Comparison of ENCODE assay signal across 14 cellular contexts in the genomic region with DNA sequence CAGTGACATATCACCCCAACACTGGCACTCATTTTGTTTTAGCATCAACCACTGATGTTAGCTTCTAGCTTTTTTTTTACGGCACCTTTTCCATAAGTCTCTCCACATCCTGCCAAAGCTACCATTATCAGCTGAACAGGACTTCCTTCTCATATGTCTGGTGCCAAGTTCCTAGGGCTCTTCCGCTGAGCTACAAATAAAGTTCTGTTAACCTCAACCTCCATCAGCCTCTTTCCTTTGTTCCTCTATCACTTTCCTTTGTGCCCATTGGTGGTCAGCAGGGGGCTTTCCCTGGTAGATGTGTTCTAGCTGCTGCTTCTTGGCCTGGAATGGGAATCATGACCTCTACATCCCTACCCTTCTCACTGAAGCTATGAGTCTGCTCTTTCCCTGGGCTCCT.
"Had no signal": no experiment of that assay in that cellular context is flagged by ENCODE, and none has a peak within 500 bp of the region (broad histone marks: within the 10 kb centered on the region; RNA-seq: fewer than 3 reads in every experiment).

No MANE protein-coding gene starts in this region.

- H3K9me3 ChIP-seq: ovary, tibial nerve, uterus had no signal

- H2AFZ ChIP-seq: neural progenitor cell had no signal

- H3K27me3 ChIP-seq: neural progenitor cell, ovary, tibial nerve, uterus had no signal

- DNase-seq: activated CD4-positive, alpha-beta T cell treated with anti-CD3 and anti-CD28 coated beads, Interleukin-2, amount 10 ng/mL, durations not matched to agents 7 days and 5 days; activated naive CD8-positive, alpha-beta T cell treated with anti-CD3 and anti-CD28 coated beads, Interleukin-2, amount 10 ng/mL, durations not matched to agents 7 days and 5 days; central memory CD4-positive, alpha-beta T cell; effector CD8-positive, alpha-beta T cell; foreskin melanocyte; ovary; uterus had no signal

- H3K4me1 Mint-ChIP-seq: activated CD4-positive, alpha-beta T cell treated with anti-CD3 and anti-CD28 coated beads, Interleukin-2, amount 10 ng/mL, durations not matched to agents 7 days and 5 days; mesothelial cell of epicardium had no signal

- H3K9me3 Mint-ChIP-seq: activated CD4-positive, alpha-beta T cell treated with anti-CD3 and anti-CD28 coated beads, Interleukin-2, amount 10 ng/mL, durations not matched to agents 7 days and 5 days; activated naive CD8-positive, alpha-beta T cell treated with anti-CD3 and anti-CD28 coated beads, Interleukin-2, amount 10 ng/mL, durations not matched to agents 7 days and 5 days; activated T-helper 1 cell treated with anti-CD3 and anti-CD28 coated beads, Interleukin-12 subunit alpha, Interleukin-12 subunit beta, Interleukin-2, Interleukin-4 antibody, amounts not matched to agents 30 ng/mL and 10 ng/mL and 1 ng/mL, durations not matched to agents 14 hours and 24 hours and 36 hours; brain; mesothelial cell of epicardium; neural progenitor cell; stimulated activated memory B cell treated with anti-CD40 and anti-IgM and Interleukin-4, amounts not matched to agents 10 μg/mL and 1 μg/mL and 100 μg/mL, for 72 hours had no signal

- H3K36me3 Mint-ChIP-seq: brain, mesothelial cell of epicardium, neural progenitor cell had no signal

- H3K4me1 ChIP-seq: uterus had no signal

- H3K4me3 Mint-ChIP-seq: activated CD4-positive, alpha-beta T cell treated with anti-CD3 and anti-CD28 coated beads, Interleukin-2, amount 10 ng/mL, durations not matched to agents 7 days and 5 days; activated naive CD8-positive, alpha-beta T cell treated with anti-CD3 and anti-CD28 coated beads, Interleukin-2, amount 10 ng/mL, durations not matched to agents 7 days and 5 days; activated T-helper 1 cell treated with anti-CD3 and anti-CD28 coated beads, Interleukin-12 subunit alpha, Interleukin-12 subunit beta, Interleukin-2, Interleukin-4 antibody, amounts not matched to agents 30 ng/mL and 10 ng/mL and 1 ng/mL, durations not matched to agents 14 hours and 24 hours and 36 hours; brain; mesothelial cell of epicardium; neural progenitor cell; stimulated activated memory B cell treated with anti-CD40 and anti-IgM and Interleukin-4, amounts not matched to agents 10 μg/mL and 1 μg/mL and 100 μg/mL, for 72 hours had no signal

- H3K27ac ChIP-seq: coronary artery, neural progenitor cell, ovary, tibial nerve, uterus had no signal

- H3K36me3 ChIP-seq: neural progenitor cell, ovary, tibial nerve, uterus had no signal

- H3K27ac Mint-ChIP-seq: activated CD4-positive, alpha-beta T cell treated with anti-CD3 and anti-CD28 coated beads, Interleukin-2, amount 10 ng/mL, durations not matched to agents 7 days and 5 days; activated naive CD8-positive, alpha-beta T cell treated with anti-CD3 and anti-CD28 coated beads, Interleukin-2, amount 10 ng/mL, durations not matched to agents 7 days and 5 days; activated T-helper 1 cell treated with anti-CD3 and anti-CD28 coated beads, Interleukin-12 subunit alpha, Interleukin-12 subunit beta, Interleukin-2, Interleukin-4 antibody, amounts not matched to agents 30 ng/mL and 10 ng/mL and 1 ng/mL, durations not matched to agents 14 hours and 24 hours and 36 hours; brain; mesothelial cell of epicardium; neural progenitor cell; stimulated activated memory B cell treated with anti-CD40 and anti-IgM and Interleukin-4, amounts not matched to agents 10 μg/mL and 1 μg/mL and 100 μg/mL, for 72 hours had no signal

- H3K4me2 ChIP-seq: neural progenitor cell had no signal

- H3K4me3 ChIP-seq: coronary artery, neural progenitor cell, ovary, tibial nerve, uterus had no signal

- H3K9ac ChIP-seq: neural progenitor cell had no signal

- H3K27me3 Mint-ChIP-seq: activated CD4-positive, alpha-beta T cell treated with anti-CD3 and anti-CD28 coated beads, Interleukin-2, amount 10 ng/mL, durations not matched to agents 7 days and 5 days; activated naive CD8-positive, alpha-beta T cell treated with anti-CD3 and anti-CD28 coated beads, Interleukin-2, amount 10 ng/mL, durations not matched to agents 7 days and 5 days; brain; stimulated activated memory B cell treated with anti-CD40 and anti-IgM and Interleukin-4, amounts not matched to agents 10 μg/mL and 1 μg/mL and 100 μg/mL, for 72 hours had no signal
